Comparison of ENCODE assay signal across 2 cellular contexts in genomic region chr1:51738681-51739080, GRCh38.
TF ChIP-seq lines count a peak whose summit lies in the region.

No MANE protein-coding gene starts in this region.

TF ChIP-seq in GM12891, 5 proteins besides CTCF, POLR2A, EP300 and RAD21:
- no peak for TF ChIP-seq POU2F2 (IDR thresholded peaks at IDR 0.05; ENCODE audit: low read depth, low read length)
- no peak for TF ChIP-seq SPI1 (IDR thresholded peaks at IDR 0.05; ENCODE audit: low read depth, low read length)
- no peak for TF ChIP-seq POLR2AphosphoS5 (IDR thresholded peaks at IDR 0.05; ENCODE audit: low read depth, low read length)
- TF ChIP-seq TAF1 (IDR thresholded peaks at IDR 0.05; ENCODE audit: low read depth, low read length): no peak
- no peak for TF ChIP-seq PAX5 (IDR thresholded peaks at IDR 0.05; ENCODE audit: insufficient read depth, low read length, severe bottlenecking)

TF ChIP-seq in K562, 482 proteins besides CTCF, POLR2A, EP300 and RAD21:
- TF ChIP-seq HLTF (IDR thresholded peaks at IDR 0.05) (0 out of 2 replicates have a peak, but pooled peaks have one; percentile 40), STAT5A (IDR thresholded peaks at IDR 0.05; ENCODE audit: borderline replicate concordance, low read length) (0 out of 2 replicates have a peak, but pooled peaks have one; percentile 22), SOX6 (IDR thresholded peaks at IDR 0.05) (0 out of 2 replicates have a peak, but pooled peaks have one; percentile 19), SMARCA4 (IDR thresholded peaks at IDR 0.05) (0 out of 2 replicates have a peak, but pooled peaks have one; percentile 16), HBP1 (CRISPR knock-in tag; IDR thresholded peaks at IDR 0.05) (0 out of 2 replicates have a peak, but pooled peaks have one; percentile 18), TAF15 (IDR thresholded peaks at IDR 0.05; ENCODE audit: low read depth, low read length) (no peak), HMBOX1 (IDR thresholded peaks at IDR 0.05) (peak; percentile 88), CBFA2T3 (IDR thresholded peaks at IDR 0.05) (peak; percentile 73), IRF9 (tag; IDR thresholded peaks at IDR 0.05) (no peak), ARID3B (CRISPR knock-in tag; IDR thresholded peaks at IDR 0.05; ENCODE audit: borderline replicate concordance) (no peak), NCOR1 (IDR thresholded peaks at IDR 0.05) (0 out of 2 replicates have a peak, but pooled peaks have one; percentile 32), TEAD4 (IDR thresholded peaks at IDR 0.05; ENCODE audit: low read length) (peak; percentile 59), TEAD4 (CRISPR knock-in tag; IDR thresholded peaks at IDR 0.05; ENCODE audit: borderline replicate concordance) (no peak), HDGF (IDR thresholded peaks at IDR 0.05) (no peak), DNMT1 (IDR thresholded peaks at IDR 0.05) (no peak), MLLT1 (IDR thresholded peaks at IDR 0.05) (no peak), SMARCE1 (IDR thresholded peaks at IDR 0.05) (peak; percentile 44; the same call in 1 of the 2 replicates), ZNF232 (CRISPR knock-in tag; IDR thresholded peaks at IDR 0.05) (no peak), DPF2 (IDR thresholded peaks at IDR 0.05) (peak; percentile 29; the same call in 1 of the 2 replicates), BCOR (IDR thresholded peaks at IDR 0.05) (no peak), SIX5 (IDR thresholded peaks at IDR 0.05; ENCODE audit: borderline replicate concordance in 1 of 2, insufficient read depth in 1 of 2, low read depth in 1 of 2, low read length in 2 of 2) (no peak), TCF3 (CRISPR knock-in tag; IDR thresholded peaks at IDR 0.05) (peak; percentile 48), FOXP4 (CRISPR knock-in tag; IDR thresholded peaks at IDR 0.05; ENCODE audit: borderline replicate concordance) (no peak), CSDE1 (IDR thresholded peaks at IDR 0.05) (0 out of 4 replicates have a peak, but pooled peaks of 1 of the 2 experiments have one; percentile 31)
